In the genomic region with DNA sequence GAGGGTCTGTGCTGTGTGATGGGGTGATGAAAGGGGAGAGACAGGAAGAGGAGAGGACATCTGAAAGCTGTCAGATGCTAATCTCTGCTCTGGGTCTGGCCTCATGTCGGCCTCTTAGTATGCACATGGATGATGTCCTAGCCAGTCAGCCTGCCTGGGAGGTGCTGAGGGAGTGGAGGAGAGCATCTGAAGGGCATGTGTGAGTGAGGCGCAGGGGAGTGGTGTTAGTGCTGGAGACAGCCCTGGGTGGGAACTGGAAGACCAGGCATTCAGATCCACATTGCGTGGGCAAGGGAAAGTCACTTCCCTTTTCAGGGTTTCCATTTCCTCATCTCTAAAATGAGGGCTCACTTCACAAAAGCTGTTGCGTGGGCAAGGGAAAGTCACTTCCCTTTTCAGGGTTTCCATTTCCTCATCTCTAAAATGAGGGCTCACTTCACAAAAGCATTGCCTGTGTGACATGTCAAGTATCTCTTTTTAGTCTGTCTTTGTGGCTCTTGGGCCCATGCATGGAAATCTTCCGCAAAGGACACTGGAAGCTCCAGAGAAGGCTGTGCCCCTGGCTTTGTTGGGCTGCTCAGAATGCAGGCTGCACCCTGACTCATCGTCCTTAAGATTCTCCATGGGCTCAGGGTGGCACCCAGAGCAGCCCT, we compare ENCODE assay signal across 9 cellular contexts. TPM values are rescaled to one million over a fixed set of nuclear protein-coding genes. Genes with fewer than 3 reads are reported as not detected.
DNase-seq lines count a peak whose midpoint lies in the region; ATAC-seq and TF ChIP-seq lines count a peak whose summit lies in the region.
"Had no signal": no experiment of that assay in that cellular context is flagged by ENCODE, and none has a peak within 500 bp of the region (broad histone marks: within the 10 kb centered on the region; RNA-seq: fewer than 3 reads in every experiment).

No MANE protein-coding gene starts in this region.

- H3K9me3 ChIP-seq in colonic mucosa: no peaks in the 10 kb centered on the region
- H3K9me3 ChIP-seq in testis: no peaks in the 10 kb centered on the region
- no peaks in the 10 kb centered on the region for H3K9me3 ChIP-seq in smooth muscle cell (replicated peaks; ENCODE audit: low read depth)
- H3K9me3 ChIP-seq: A549 had no signal

- no peak overlapping the region for H2AFZ ChIP-seq in smooth muscle cell (ENCODE audit: low read depth)

- H3F3A ChIP-seq in smooth muscle cell (ENCODE audit: low read depth): no peaks in the 10 kb centered on the region

- peak; percentile 29 for DNase-seq in activated CD4-positive, alpha-beta T cell treated with anti-CD3 and anti-CD28 coated beads for 36 hours
- DNase-seq in activated CD4-positive, alpha-beta T cell treated with anti-CD3 and anti-CD28 coated beads for 4 hours: no peak
- DNase-seq in colonic mucosa: peak; percentile 24
- DNase-seq in testis: peak; percentile 26
- DNase-seq in HT-29 (ENCODE audit: low spot score): no peak
- no peak for DNase-seq in smooth muscle cell (lab: John Stamatoyannopoulos, UW; ENCODE audit: unreplicated experiment)
- DNase-seq in NCI-H1105 (lab: John Stamatoyannopoulos, UW): no peak

- no peaks in the 10 kb centered on the region for H3K27me3 ChIP-seq in colonic mucosa
- H3K27me3 ChIP-seq in testis: no peaks in the 10 kb centered on the region
- no peaks in the 10 kb centered on the region for H3K27me3 ChIP-seq in smooth muscle cell (ENCODE audit: low read depth)

- H3K4me2 ChIP-seq in smooth muscle cell: no peak overlapping the region
- H3K4me2 ChIP-seq: A549 had no signal

- no peak overlapping the region for H3K27ac Mint-ChIP-seq in activated CD4-positive, alpha-beta T cell treated with anti-CD3 and anti-CD28 coated beads for 36 hours

- H3K4me3 Mint-ChIP-seq in activated CD4-positive, alpha-beta T cell treated with anti-CD3 and anti-CD28 coated beads for 36 hours: no peak overlapping the region

- no peaks in the 10 kb centered on the region for H3K36me3 ChIP-seq in colonic mucosa
- no peaks in the 10 kb centered on the region for H3K36me3 ChIP-seq in testis (ENCODE audit: low read depth, missing control alignments)
- no peaks in the 10 kb centered on the region for H3K36me3 ChIP-seq in smooth muscle cell (ENCODE audit: low read depth)

- TF ChIP-seq CTCF in colonic mucosa (IDR thresholded peaks at IDR 0.05) (no peak), testis (IDR thresholded peaks at IDR 0.05) (no peak), smooth muscle cell (IDR thresholded peaks at IDR 0.05; ENCODE audit: borderline replicate concordance, insufficient read depth, poor library complexity, severe bottlenecking) (no peak)

- no peak overlapping the region for H3K27ac ChIP-seq in colonic mucosa
- no peak overlapping the region for H3K27ac ChIP-seq in testis
- H3K27ac ChIP-seq in smooth muscle cell (ENCODE audit: low read depth): no peak overlapping the region
- H3K27ac ChIP-seq: A549 had no signal

- intact Hi-C loops in activated CD4-positive, alpha-beta T cell treated with anti-CD3 and anti-CD28 coated beads for 36 hours (cut with DNase I, micrococcal nuclease): no loop called here
- intact Hi-C loops in colonic mucosa (cut with DNase I) (loop anchor here (10.0 kb wide), 1 partner anchor 394 kb away; no protein-coding TSS in a partner anchor), testis (cut with DNase I; ENCODE audit: low total_unique reads) (no loop called here)

- H3K9ac ChIP-seq in colonic mucosa (ENCODE audit: low read depth in 2 of 2, low read length in 2 of 2) (no peak overlapping the region), smooth muscle cell (ENCODE audit: low read depth) (no peak overlapping the region)

- 82 to 83% methylated on average over 6 of the region's 6 CpGs for WGBS in testis, 2 donors
- 83% methylated on average over 6 of the region's 6 CpGs for WGBS in smooth muscle cell (ENCODE audit: low lambda C conversion rate)

- H3K4me1 ChIP-seq in colonic mucosa: no peaks in the 10 kb centered on the region
- H3K4me1 ChIP-seq in testis: no peaks in the 10 kb centered on the region
- no peaks in the 10 kb centered on the region for H3K4me1 ChIP-seq in smooth muscle cell (ENCODE audit: low read depth)
- H3K4me1 ChIP-seq: A549 had no signal

- no peaks in the 10 kb centered on the region for H3K79me2 ChIP-seq in smooth muscle cell (ENCODE audit: low read depth)

- ATAC-seq in activated CD4-positive, alpha-beta T cell treated with anti-CD3 and anti-CD28 coated beads for 36 hours: peak; percentile 58
- ATAC-seq in HG03342 (IDR thresholded peaks at IDR 0.05; ENCODE audit: unreplicated experiment): peak; percentile 75
- ATAC-seq: A549 had no signal

- POLR2A ChIA-PET in activated CD4-positive, alpha-beta T cell treated with anti-CD3 and anti-CD28 coated beads for 36 hours (lab: Charles Lee): no interaction called here

- no peaks in the 10 kb centered on the region for H3K36me3 Mint-ChIP-seq in activated CD4-positive, alpha-beta T cell treated with anti-CD3 and anti-CD28 coated beads for 36 hours (ENCODE audit: low read depth)

- CTCF ChIA-PET in activated CD4-positive, alpha-beta T cell treated with anti-CD3 and anti-CD28 coated beads for 36 hours (lab: Charles Lee): interaction anchor here (1.0 kb wide), 1 partner anchor 109 kb away, joined by 3 read pairs; no protein-coding TSS in a partner anchor

- H3K4me3 ChIP-seq in colonic mucosa (no peak overlapping the region), testis (no peak overlapping the region), smooth muscle cell (no peak overlapping the region)
- H3K4me3 ChIP-seq: A549 had no signal

- H3K4me1 Mint-ChIP-seq in activated CD4-positive, alpha-beta T cell treated with anti-CD3 and anti-CD28 coated beads for 36 hours: peaks cover 9% of the 10 kb centered on the region

- peaks cover 2% of the 10 kb centered on the region for H3K27me3 Mint-ChIP-seq in activated CD4-positive, alpha-beta T cell treated with anti-CD3 and anti-CD28 coated beads for 36 hours

- no peaks in the 10 kb centered on the region for H4K20me1 ChIP-seq in smooth muscle cell (ENCODE audit: low read depth)

- no peak for TF ChIP-seq POLR2A in testis (IDR thresholded peaks at IDR 0.05)

- H3K9me3 Mint-ChIP-seq in activated CD4-positive, alpha-beta T cell treated with anti-CD3 and anti-CD28 coated beads for 36 hours (ENCODE audit: low read depth): no peaks in the 10 kb centered on the region

RNA-seq across cellular contexts. Expression of gene SFTPD, which starts 10.1 kb away (rescaled TPM):
- not detected for total RNA-seq in activated CD4-positive, alpha-beta T cell treated with anti-CD3 and anti-CD28 coated beads for 36 hours
- total RNA-seq in colonic mucosa (under 1 TPM; 0.27 to 0.67 TPM), testis (1 to 10 TPM in 1 of 2 donors, under 1 TPM in 1; 0.94 to 1.5 TPM), smooth muscle cell (1.9 TPM in 1 of 2 replicates, not detected in the other)
- polyA plus RNA-seq in testis (ENCODE audit: insufficient read depth, low read depth, low replicate concordance) (0.92 TPM), smooth muscle cell (0.64 and 1.0 TPM in 2 replicates)
- not detected in 2 replicates for total RNA-seq in HT-29 (2014; rRNA removed; shearing (Covaris generic))

Comparison
In these comparisons a context has a peak if more than half of its experiments do, and no peak if none do; other contexts are left out.
1. DNase-seq: peak in activated CD4-positive, alpha-beta T cell treated with anti-CD3 and anti-CD28 coated beads for 36 hours (single experiment), colonic mucosa (single experiment) and testis (single experiment); none in activated CD4-positive, alpha-beta T cell treated with anti-CD3 and anti-CD28 coated beads for 4 hours (0 of 2), HT-29 (single experiment), smooth muscle cell (single experiment) and NCI-H1105 (single experiment).